Comparison of ENCODE assay signal across 12 cellular contexts in the genomic region with DNA sequence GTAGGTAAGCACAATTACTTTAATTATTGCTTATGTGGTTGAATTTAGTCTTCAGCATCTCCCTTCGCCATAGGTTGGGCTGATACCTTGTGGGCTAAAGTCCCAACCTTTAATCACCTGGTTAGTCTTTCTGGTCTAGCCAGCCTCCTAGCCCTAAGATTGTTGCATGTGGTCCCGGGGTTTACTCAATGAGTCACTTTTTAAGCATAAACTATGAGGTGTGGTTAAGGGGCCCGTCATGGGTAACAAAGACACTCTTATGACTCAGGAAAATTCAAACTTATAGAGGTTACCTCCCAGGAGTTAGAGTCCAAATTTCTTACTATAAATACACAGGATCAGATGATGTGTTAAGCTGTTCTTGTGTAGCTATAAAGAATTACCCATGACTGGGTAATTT.
DNase-seq lines count a peak whose midpoint lies in the region; ATAC-seq, FAIRE-seq and TF ChIP-seq lines count a peak whose summit lies in the region.
"Had no signal": no experiment of that assay in that cellular context is flagged by ENCODE, and none has a peak within 500 bp of the region (broad histone marks: within the 10 kb centered on the region; RNA-seq: fewer than 3 reads in every experiment).

No MANE protein-coding gene starts in this region.

- no peak for TF ChIP-seq CTCF in A549 (IDR thresholded peaks at IDR 0.05)
- no peak for TF ChIP-seq CTCF in body of pancreas (IDR thresholded peaks at IDR 0.05)

- ATAC-seq in A549 (peak in 1 of 2 experiments; percentile 28; a peak in 1 of 6 replicates), GM21381 (IDR thresholded peaks at IDR 0.05; ENCODE audit: unreplicated experiment) (peak; percentile 63), HG03558 (IDR thresholded peaks at IDR 0.05; ENCODE audit: extremely low read depth, unreplicated experiment) (peak; percentile 43), body of pancreas (peak; percentile 56)

- no peaks in the 10 kb centered on the region for H3K36me3 ChIP-seq in body of pancreas (replicated peaks in 1 of 2; ENCODE audit: insufficient read depth in 1 of 2, low read depth in 2 of 2)

- TF ChIP-seq POLR2A in A549 (IDR thresholded peaks at IDR 0.05; ENCODE audit: low read length) (no peak), body of pancreas (IDR thresholded peaks at IDR 0.05) (no peak)

- TF ChIP-seq RAD21 in A549 (conservative IDR thresholded peaks at IDR 0.05 in 1 of 2, IDR thresholded peaks at IDR 0.05 in 1 of 2): no peak

- no peak overlapping the region for H3K4me2 ChIP-seq in A549

- POLR2A ChIA-PET in A549 (lab: Yijun Ruan, JAX): no interaction called here

- peak in 1 of 2 experiments; percentile 36 for DNase-seq in A549 (ENCODE audit: low read depth in 1 of 2, low spot score in 1 of 2)
- DNase-seq in body of pancreas: peak in 1 of 4 donors; percentile 51
- no peak for DNase-seq in SIG-M5 (lab: John Stamatoyannopoulos, UW)
- no peak for DNase-seq in foreskin melanocyte
- no peak for DNase-seq in EL
- no peak for DNase-seq in NCI-H774 (lab: John Stamatoyannopoulos, UW)
- DNase-seq: activated naive CD8-positive, alpha-beta T cell treated with anti-CD3 and anti-CD28 coated beads for 36 hours; hypothalamus; Kasumi-1 had no signal

- no peaks in the 10 kb centered on the region for H3K27me3 ChIP-seq in body of pancreas

- H3K9me3 ChIP-seq in A549 (peaks cover 29% of the 10 kb centered on the region; the same call in 2 of the 3 replicates), body of pancreas (no peaks in the 10 kb centered on the region)

- 3% methylated on average over 3 of the region's 3 CpGs for WGBS in A549 (ENCODE audit: missing lambda C conversion rate)
- WGBS in body of pancreas, 2 donors: 55 to 62% methylated on average over 3 of the region's 3 CpGs

- CTCF ChIA-PET in A549 (lab: Yijun Ruan, JAX): no interaction called here

- intact Hi-C loops in body of pancreas (cut with DNase I): no loop called here

- no peak for FAIRE-seq in A549 (lab: Jason Lieb, UNC)

- no peak overlapping the region for H3K27ac ChIP-seq in A549
- peak overlapping the region in 1 of 4 donors; percentile 4 for H3K27ac ChIP-seq in body of pancreas
- H3K27ac ChIP-seq: parathyroid adenoma had no signal

- TF ChIP-seq EP300 in A549 (IDR thresholded peaks at IDR 0.05): no peak

- H3K4me3 ChIP-seq in A549: no peak overlapping the region
- H3K4me3 ChIP-seq in body of pancreas: no peak overlapping the region

- H3K4me1 ChIP-seq in A549 (no peaks in the 10 kb centered on the region), body of pancreas (no peaks in the 10 kb centered on the region)
- H3K4me1 ChIP-seq: parathyroid adenoma had no signal

TF ChIP-seq in A549, 52 proteins besides CTCF, POLR2A, EP300 and RAD21:
- TF ChIP-seq NR3C1 (IDR thresholded peaks at IDR 0.05) (no peak), FOSL2 (IDR thresholded peaks at IDR 0.05) (no peak), FOSL2 (CRISPR knock-in tag; IDR thresholded peaks at IDR 0.05) (0 out of 2 replicates have a peak, but pooled peaks have one; percentile 13)
